In the genomic region with DNA sequence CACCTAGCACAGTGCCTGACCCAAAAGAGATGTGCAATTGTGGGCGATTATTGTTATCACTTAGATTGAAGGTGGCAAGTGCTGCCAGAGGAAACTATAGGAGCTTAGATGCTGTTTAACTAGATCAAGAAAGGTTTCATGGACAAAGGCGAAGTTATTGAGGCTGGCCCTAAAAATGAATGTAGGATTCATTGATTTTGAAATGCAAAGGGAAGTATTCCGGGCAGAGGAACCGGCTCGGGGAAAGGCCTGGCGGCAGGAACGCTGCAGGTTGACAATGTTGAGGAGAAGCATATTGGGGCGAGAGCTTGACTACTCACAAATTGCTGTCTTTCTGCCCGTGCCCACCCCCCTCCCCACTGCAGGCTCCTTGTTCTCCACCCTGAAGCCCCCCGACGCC, we compare ENCODE assay signal across 12 cellular contexts. TPM values are rescaled to one million over a fixed set of nuclear protein-coding genes. Genes with fewer than 3 reads are reported as not detected.
DNase-seq lines count a peak whose midpoint lies in the region; ATAC-seq and TF ChIP-seq lines count a peak whose summit lies in the region.
"Had no signal": no experiment of that assay in that cellular context is flagged by ENCODE, and none has a peak within 500 bp of the region (broad histone marks: within the 10 kb centered on the region; RNA-seq: fewer than 3 reads in every experiment).

No MANE protein-coding gene starts in this region.

- CTCF ChIA-PET in AG04450 (lab: Charles Lee), result no interaction called here

- no peak for TF ChIP-seq POLR2A in gastroesophageal sphincter (IDR thresholded peaks at IDR 0.05)
- no peak for TF ChIP-seq POLR2A in lower leg skin (IDR thresholded peaks at IDR 0.05)
- no peak for TF ChIP-seq POLR2A in Peyer's patch (IDR thresholded peaks at IDR 0.05)

- TF ChIP-seq EP300 in gastroesophageal sphincter (IDR thresholded peaks at IDR 0.05), result no peak

- H3K9ac ChIP-seq in colonic mucosa (ENCODE audit: low read depth in 2 of 2, low read length in 2 of 2), result no peak overlapping the region

- no peaks in the 10 kb centered on the region for H3K9me2 ChIP-seq in GM23338 (ENCODE audit: insufficient read depth)

- peak overlapping the region; percentile 85 for H3K4me2 ChIP-seq in GM23338

- no peaks in the 10 kb centered on the region for H3K9me3 Mint-ChIP-seq in GM23338
- H3K9me3 Mint-ChIP-seq in naive thymus-derived CD8-positive, alpha-beta T cell, result peaks cover 0 to 4% (median 0%) of the 10 kb centered on the region in 9 donors

- no peaks in the 10 kb centered on the region for H4K20me1 ChIP-seq in GM23338 (replicated peaks; ENCODE audit: insufficient read depth)

- POLR2A ChIA-PET in AG04450 (lab: Yijun Ruan, JAX), result no interaction called here
- POLR2A ChIA-PET in naive thymus-derived CD8-positive, alpha-beta T cell (lab: Charles Lee), result no interaction called here

- peak overlapping the region; percentile 98 for H2AFZ ChIP-seq in GM23338

- peaks cover 9% of the 10 kb centered on the region for H3K4me1 Mint-ChIP-seq in GM23338
- H3K4me1 Mint-ChIP-seq in naive thymus-derived CD8-positive, alpha-beta T cell, result peaks cover 5 to 15% (median 14%) of the 10 kb centered on the region in 4 donors

- H3K4me3 ChIP-seq in AG04450 (ENCODE audit: low read depth, low read length) (no peak overlapping the region), GM23338 (peak overlapping the region; percentile 61), choroid plexus epithelial cell (ENCODE audit: low read depth, low read length) (peak overlapping the region; percentile 49), gastroesophageal sphincter (peak overlapping the region in 1 of 2 donors; percentile 47), lower leg skin (ENCODE audit: low read depth, poor library complexity, severe bottlenecking) (no peak overlapping the region), Peyer's patch (peak overlapping the region in 2 of 4 donors; percentile 29 to 46), colonic mucosa (no peak overlapping the region)
- H3K4me3 ChIP-seq: MG63 had no signal

- H3K27ac ChIP-seq in AG04450 (ENCODE audit: low read depth, low read length) (peak overlapping the region; percentile 61), GM23338 (ENCODE audit: low read depth) (no peak overlapping the region), gastroesophageal sphincter (no peak overlapping the region), Peyer's patch (no peak overlapping the region), colonic mucosa (no peak overlapping the region)

- no peaks in the 10 kb centered on the region for H3K36me3 Mint-ChIP-seq in GM23338 (ENCODE audit: low read depth)
- peaks cover 0 to 7% (median 0%) of the 10 kb centered on the region in 3 donors for H3K36me3 Mint-ChIP-seq in naive thymus-derived CD8-positive, alpha-beta T cell

- ATAC-seq in GM23338 (no peak), gastroesophageal sphincter (no peak)
- ATAC-seq in naive thymus-derived CD8-positive, alpha-beta T cell, result no peak
- ATAC-seq: activated CD4-positive, alpha-beta T cell treated with anti-CD3 and anti-CD28 coated beads for 36 hours had no signal

- WGBS in gastroesophageal sphincter (ENCODE audit: low coverage in 1 of 2), 2 donors, result 32 to 33% methylated on average over 3 to 9 of the region's 11 CpGs
- 45 to 46% methylated on average over 11 of the region's 11 CpGs for WGBS in lower leg skin, 2 donors

- H3K9me3 ChIP-seq in AG04450 (ENCODE audit: control insufficient read depth, insufficient read depth, low read length), result peaks cover 4% of the 10 kb centered on the region; the same call in 1 of the 2 replicates
- H3K9me3 ChIP-seq in gastroesophageal sphincter, result no peaks in the 10 kb centered on the region
- no peaks in the 10 kb centered on the region for H3K9me3 ChIP-seq in Peyer's patch
- H3K9me3 ChIP-seq in colonic mucosa, result no peaks in the 10 kb centered on the region
- H3K9me3 ChIP-seq: MG63 had no signal

- DNase-seq in AG04450 (ENCODE audit: low read depth, low spot score), result no peak
- DNase-seq in GM23338 (ENCODE audit: low spot score), result peak; percentile 32
- no peak for DNase-seq in choroid plexus epithelial cell (ENCODE audit: low read depth)
- no peak for DNase-seq in naive thymus-derived CD8-positive, alpha-beta T cell
- DNase-seq in lower leg skin (ENCODE audit: low spot score in 2 of 2), result no peak
- DNase-seq in Peyer's patch, result no peak
- no peak for DNase-seq in colonic mucosa
- DNase-seq: MG63, NCI-H446 treated with DMSO at 0.1 percent for 48 hours, occipital lobe had no signal

- no peak overlapping the region for H3K27ac Mint-ChIP-seq in GM23338
- peak overlapping the region in 1 of 10 donors; percentile 60 for H3K27ac Mint-ChIP-seq in naive thymus-derived CD8-positive, alpha-beta T cell
- H3K27ac Mint-ChIP-seq: activated CD4-positive, alpha-beta T cell treated with anti-CD3 and anti-CD28 coated beads for 36 hours had no signal

- H3K27me3 Mint-ChIP-seq in GM23338 (ENCODE audit: insufficient read depth, low read depth, poor library complexity), result peaks cover 37% of the 10 kb centered on the region
- H3K27me3 Mint-ChIP-seq in naive thymus-derived CD8-positive, alpha-beta T cell, result peaks cover 47 to 91% (median 55%) of the 10 kb centered on the region in 5 donors

- H3K4me1 ChIP-seq in GM23338 (ENCODE audit: insufficient read depth) (peaks cover 11% of the 10 kb centered on the region), gastroesophageal sphincter (peaks cover 0 to 14% (median 0%) of the 10 kb centered on the region in 3 donors), Peyer's patch (peaks cover 0 to 13% (median 3%) of the 10 kb centered on the region in 4 donors), colonic mucosa (no peaks in the 10 kb centered on the region)

- TF ChIP-seq CTCF in AG04450 (IDR thresholded peaks at IDR 0.05; ENCODE audit: low read depth, low read length) (no peak), GM23338 (conservative IDR thresholded peaks at IDR 0.05; ENCODE audit: low read depth in 2 of 2) (no peak), choroid plexus epithelial cell (conservative IDR thresholded peaks at IDR 0.05; ENCODE audit: low read depth, low read length) (no peak), gastroesophageal sphincter (IDR thresholded peaks at IDR 0.05) (no peak), lower leg skin (IDR thresholded peaks at IDR 0.05) (no peak), Peyer's patch (IDR thresholded peaks at IDR 0.05) (no peak), colonic mucosa (IDR thresholded peaks at IDR 0.05) (no peak)

- H3K4me3 Mint-ChIP-seq in GM23338, result peak overlapping the region; percentile 62
- peak overlapping the region; percentile 0 to 70 (median 44) for H3K4me3 Mint-ChIP-seq in naive thymus-derived CD8-positive, alpha-beta T cell
- H3K4me3 Mint-ChIP-seq: activated CD4-positive, alpha-beta T cell treated with anti-CD3 and anti-CD28 coated beads for 36 hours had no signal

- H3K79me2 ChIP-seq in GM23338 (replicated peaks; ENCODE audit: insufficient read depth), result no peaks in the 10 kb centered on the region

- intact Hi-C loops in lower leg skin (cut with DNase I; ENCODE audit: low total_unique reads) (no loop called here), colonic mucosa (cut with DNase I) (no loop called here)

- H3K36me3 ChIP-seq in GM23338 (ENCODE audit: insufficient read depth) (no peaks in the 10 kb centered on the region), gastroesophageal sphincter (no peaks in the 10 kb centered on the region), Peyer's patch (no peaks in the 10 kb centered on the region), colonic mucosa (no peaks in the 10 kb centered on the region)
- H3K36me3 ChIP-seq: MG63 had no signal

- H3K27me3 ChIP-seq in AG04450 (ENCODE audit: control insufficient read depth, insufficient read depth, low read length) (no peaks in the 10 kb centered on the region), GM23338 (ENCODE audit: insufficient read depth) (peaks cover 54% of the 10 kb centered on the region), gastroesophageal sphincter (peaks cover 76% of the 10 kb centered on the region), Peyer's patch (peaks cover 0 to 13% of the 10 kb centered on the region in 2 donors), colonic mucosa (peaks cover 21% of the 10 kb centered on the region)
- H3K27me3 ChIP-seq: MG63 had no signal

- no peaks in the 10 kb centered on the region; the same call in 1 of the 2 replicates for H3F3A ChIP-seq in GM23338 (replicated peaks; ENCODE audit: low read depth)

TF ChIP-seq in GM23338, 12 proteins besides CTCF, POLR2A, EP300 and RAD21:
- TF ChIP-seq CREB1 (CRISPR knock-in tag; IDR thresholded peaks at IDR 0.05; ENCODE audit: low read depth) (no peak), ZNF331 (CRISPR knock-in tag; IDR thresholded peaks at IDR 0.05; ENCODE audit: low read depth) (no peak), ZNF114 (CRISPR knock-in tag; IDR thresholded peaks at IDR 0.05) (no peak), EZH2 (IDR thresholded peaks at IDR 0.05; ENCODE audit: low read depth, unreplicated experiment) (peak; percentile 75)

RNA-seq across cellular contexts. Expression of gene TTC1, which starts 37.4 kb away (rescaled TPM):
- 44.5 and 53.7 TPM in 2 replicates for polyA plus RNA-seq in AG04450 (2011; rRNA removed)
- 26.8 and 27.4 TPM in 2 replicates for polyA minus RNA-seq in AG04450 (2011; rRNA and poly(A)+ RNA removed)
- 48.9 and 51.5 TPM in 2 replicates for total RNA-seq in GM23338 (2014; rRNA removed; shearing (Covaris generic))
- polyA plus RNA-seq in GM23338 (2016; fragmentation: Nextera tagmentation; extraction: Ambion mirVana), result 115 and 131 TPM in 2 replicates
- total RNA-seq in naive thymus-derived CD8-positive, alpha-beta T cell, result 10 to 100 TPM; 45.6 TPM
- polyA plus RNA-seq in naive thymus-derived CD8-positive, alpha-beta T cell, result 100 to 1,000 TPM in 1 of 3 donors, 10 to 100 TPM in 2; 84.7 to 101 (median 91.7) TPM
- total RNA-seq in gastroesophageal sphincter, result 10 to 100 TPM; 39.3 to 62.9 (median 58.9) TPM
- total RNA-seq in lower leg skin, result 10 to 100 TPM; 28.5 to 39.3 (median 36.2) TPM
- total RNA-seq in Peyer's patch, result 10 to 100 TPM; 11.6 to 85.0 (median 26.4) TPM
- total RNA-seq in colonic mucosa, result 10 to 100 TPM; 41.1 to 46.4 TPM

RNA-seq across cellular contexts. Expression of gene ADRA1B, which starts 55.2 kb away (rescaled TPM):
- polyA plus RNA-seq in AG04450 (2011; rRNA removed), result 0.58 and 0.98 TPM in 2 replicates
- 0.87 and 1.4 TPM in 2 replicates for polyA minus RNA-seq in AG04450 (2011; rRNA and poly(A)+ RNA removed)
- total RNA-seq in GM23338 (2014; rRNA removed; shearing (Covaris generic)), result not detected in 2 replicates
- polyA plus RNA-seq in GM23338 (2016; fragmentation: Nextera tagmentation; extraction: Ambion mirVana), result not detected in 2 replicates
- total RNA-seq in naive thymus-derived CD8-positive, alpha-beta T cell, result not detected
- not detected for polyA plus RNA-seq in naive thymus-derived CD8-positive, alpha-beta T cell
- total RNA-seq in gastroesophageal sphincter, result 1 to 10 TPM in 3 of 4 donors, under 1 TPM in 1; 0.67 to 5.3 (median 3.0) TPM
- total RNA-seq in lower leg skin, result 1 to 10 TPM in 2 of 4 donors, under 1 TPM in 1, not detected in 1; 0.30 to 2.0 (median 2.0) TPM
- 10 to 100 TPM in 1 of 4 donors, 1 to 10 TPM in 3; 1.7 to 12.2 (median 5.2) TPM for total RNA-seq in Peyer's patch
- under 1 TPM; 0.32 to 0.69 TPM for total RNA-seq in colonic mucosa
- total RNA-seq: activated CD4-positive, alpha-beta T cell treated with anti-CD3 and anti-CD28 coated beads for 36 hours had no signal

Comparison
In these comparisons a context has a peak if more than half of its experiments do, and no peak if none do; other contexts are left out.
1. H3K4me3 ChIP-seq: peak in GM23338 (single experiment) and choroid plexus epithelial cell (single experiment); none in AG04450 (single experiment), lower leg skin (single experiment) and colonic mucosa (single experiment).